9 cellular contexts compared by ENCODE assay signal in genomic region chr20:57062241-57062640, GRCh38.
"Had no signal": no experiment of that assay in that cellular context is flagged by ENCODE, and none has a peak within 500 bp of the region (broad histone marks: within the 10 kb centered on the region; RNA-seq: fewer than 3 reads in every experiment).

No MANE protein-coding gene starts in this region.

- H2AFZ ChIP-seq: GM23248 had no signal

- H3K4me1 ChIP-seq: HAP-1 had no signal

- H3K27ac ChIP-seq: GM23248, HL-60 had no signal

- DNase-seq: GM23248, GOT3, H7, IMR-90, KG1 had no signal

- H3K4me3 ChIP-seq: GM23248, HAP-1, K562 had no signal

- H3K36me3 ChIP-seq: HAP-1 had no signal

- ATAC-seq: HCT116, K562 had no signal

- H3K9me3 ChIP-seq: HAP-1 had no signal
